ENCODE assay signal across 8 cellular contexts in the genomic region with DNA sequence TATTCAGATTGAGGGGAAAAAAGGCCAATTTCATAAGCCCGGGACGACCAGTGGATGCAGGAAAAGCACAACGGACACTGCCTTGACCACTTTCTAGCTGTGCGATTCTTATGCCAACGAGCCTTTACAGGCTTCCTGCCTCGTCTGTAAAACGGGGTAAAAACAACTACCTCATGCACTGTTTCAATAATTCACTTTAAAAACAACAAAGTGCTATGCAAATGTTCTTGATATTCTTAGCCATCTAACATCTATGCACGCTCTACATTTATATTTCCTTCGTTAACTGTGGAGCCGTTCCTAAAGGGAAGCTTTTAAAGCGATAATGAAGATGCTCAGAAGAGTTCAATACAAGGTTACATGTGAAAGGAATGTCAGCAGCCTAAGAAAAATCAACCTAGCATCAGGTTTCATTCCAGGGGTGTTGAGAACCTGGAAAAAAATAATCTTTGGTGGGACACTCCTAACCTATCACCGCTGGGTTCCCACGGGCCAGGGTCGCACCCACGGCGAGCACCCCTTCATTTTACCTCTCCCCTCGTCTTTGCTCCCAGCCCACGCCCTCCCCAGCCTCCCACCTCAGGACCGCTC. TPM values are rescaled to one million over a fixed set of nuclear protein-coding genes. Genes with fewer than 3 reads are reported as not detected.
DNase-seq lines count a peak whose midpoint lies in the region; ATAC-seq, FAIRE-seq and TF ChIP-seq lines count a peak whose summit lies in the region.

No MANE protein-coding gene starts in this region.

- peak overlapping the region; percentile 37 to 48 for H3K18ac ChIP-seq in mesenchymal stem cell (ENCODE audit: low read depth in 1 of 2, low read length in 2 of 2)

- no peak overlapping the region for H3K23ac ChIP-seq in mesenchymal stem cell (ENCODE audit: low read length in 2 of 2)

- peaks cover 36% of the 10 kb centered on the region for H3K4me1 Mint-ChIP-seq in activated T-cell treated with anti-CD3 and anti-CD28 coated beads, Interleukin-2, amount 50 U/mL, for 4 hours (ENCODE audit: low read depth)

- TF ChIP-seq CTCF in bronchial epithelial cell (IDR thresholded peaks at IDR 0.05; ENCODE audit: insufficient read depth, low read length, severe bottlenecking) (no peak), uterus (IDR thresholded peaks at IDR 0.05) (peak in 1 of 4 experiments; percentile 28)

- H3K36me3 ChIP-seq in bronchial epithelial cell (ENCODE audit: control insufficient read depth, insufficient read depth, low read length) (no peaks in the 10 kb centered on the region), mesenchymal stem cell (ENCODE audit: control insufficient read depth in 1 of 2, insufficient read depth in 2 of 2, low read depth in 1 of 2, low read length in 2 of 2) (no peaks in the 10 kb centered on the region), uterus (no peaks in the 10 kb centered on the region)

- peak overlapping the region; percentile 63 for H3K4me2 ChIP-seq in mesenchymal stem cell (ENCODE audit: low read length, poor library complexity, severe bottlenecking)

- TF ChIP-seq POLR2A in uterus (IDR thresholded peaks at IDR 0.05) = no peak

- peak overlapping the region in 1 of 2 experiments; percentile 54 for H2BK12ac ChIP-seq in mesenchymal stem cell (ENCODE audit: low read length in 2 of 2)

- no peak overlapping the region for H3K4ac ChIP-seq in mesenchymal stem cell (ENCODE audit: low read depth in 1 of 2, low read length in 2 of 2)

- H3K27me3 ChIP-seq in bronchial epithelial cell (ENCODE audit: control insufficient read depth, insufficient read depth, low read length) = no peaks in the 10 kb centered on the region
- H3K27me3 ChIP-seq in mesenchymal stem cell (ENCODE audit: control insufficient read depth in 1 of 2, insufficient read depth in 1 of 2, low read length in 2 of 2) = no peaks in the 10 kb centered on the region
- H3K27me3 ChIP-seq in uterus = no peaks in the 10 kb centered on the region

- H4K91ac ChIP-seq in mesenchymal stem cell (ENCODE audit: low read length) = no peak overlapping the region

- DNase-seq in activated T-cell treated with anti-CD3 and anti-CD28 coated beads, Interleukin-2, amount 50 U/mL, for 4 hours = no peak
- no peak for DNase-seq in activated T-cell treated with anti-CD3 and anti-CD28 coated beads, Interleukin-2, amount 50 U/mL, for 1 hour
- peak; percentile 54 for DNase-seq in NAMALWA (ENCODE audit: low spot score)
- peak; percentile 26 for DNase-seq in bronchial epithelial cell (ENCODE audit: low read depth)
- DNase-seq in mesenchymal stem cell = no peak
- no peak for DNase-seq in uterus
- no peak for DNase-seq in left lobe of liver (ENCODE audit: low spot score)
- DNase-seq in RPMI8226 = no peak

- no peak for FAIRE-seq in bronchial epithelial cell (lab: Jason Lieb, UNC)

- H3K27ac ChIP-seq in mesenchymal stem cell (ENCODE audit: low read length, poor library complexity, severe bottlenecking) = peak overlapping the region; percentile 96
- H3K27ac ChIP-seq in uterus = peak overlapping the region; percentile 100

- H3K9ac ChIP-seq in mesenchymal stem cell (ENCODE audit: low read length) = peak overlapping the region; percentile 84

- H3K9me3 Mint-ChIP-seq in activated T-cell treated with anti-CD3 and anti-CD28 coated beads, Interleukin-2, amount 50 U/mL, for 4 hours = no peaks in the 10 kb centered on the region

- no peak for ATAC-seq in activated T-cell treated with anti-CD3 and anti-CD28 coated beads, Interleukin-2, amount 50 U/mL, for 4 hours
- no peak for ATAC-seq in left lobe of liver

- H3K4me1 ChIP-seq in mesenchymal stem cell (ENCODE audit: control insufficient read depth, insufficient read depth, low read depth, low read length) = peaks cover 2% of the 10 kb centered on the region
- H3K4me1 ChIP-seq in uterus = peaks cover 0 to 9% of the 10 kb centered on the region in 2 donors

- H3K36me3 Mint-ChIP-seq in activated T-cell treated with anti-CD3 and anti-CD28 coated beads, Interleukin-2, amount 50 U/mL, for 4 hours (ENCODE audit: insufficient read depth) = no peaks in the 10 kb centered on the region

- peak overlapping the region; percentile 76 for H2BK5ac ChIP-seq in mesenchymal stem cell (ENCODE audit: low read depth, low read length, poor library complexity, severe bottlenecking)

- H3K14ac ChIP-seq in mesenchymal stem cell (ENCODE audit: low read length in 2 of 2) = no peak overlapping the region

- no peaks in the 10 kb centered on the region for H3K27me3 Mint-ChIP-seq in activated T-cell treated with anti-CD3 and anti-CD28 coated beads, Interleukin-2, amount 50 U/mL, for 4 hours (ENCODE audit: low read depth)

- peak overlapping the region; percentile 60 for H4K8ac ChIP-seq in mesenchymal stem cell (ENCODE audit: low read length)

- peaks cover 14% of the 10 kb centered on the region for H3K79me1 ChIP-seq in mesenchymal stem cell (replicated peaks; ENCODE audit: low read length, poor library complexity, severe bottlenecking)

- H2BK15ac ChIP-seq in mesenchymal stem cell (ENCODE audit: low read depth, poor library complexity, severe bottlenecking) = no peak overlapping the region

- intact Hi-C loops in uterus (cut with DNase I; ENCODE audit: low total_unique reads) = no loop called here

- WGBS in mesenchymal stem cell = 6% methylated on average over 15 of the region's 19 CpGs

- peak overlapping the region; percentile 85 for H2BK120ac ChIP-seq in mesenchymal stem cell (ENCODE audit: low read depth, low read length)

- peak overlapping the region; percentile 51 for H2AFZ ChIP-seq in mesenchymal stem cell (ENCODE audit: low read depth, low read length)

- peak overlapping the region; percentile 87 for H3K4me3 Mint-ChIP-seq in activated T-cell treated with anti-CD3 and anti-CD28 coated beads, Interleukin-2, amount 50 U/mL, for 4 hours

- H3K4me3 ChIP-seq in bronchial epithelial cell (ENCODE audit: low read depth, low read length) = peak overlapping the region; percentile 65
- peak overlapping the region; percentile 75 to 85 for H3K4me3 ChIP-seq in mesenchymal stem cell (ENCODE audit: insufficient read depth in 1 of 2, low read depth in 1 of 2, low read length in 2 of 2)
- peak overlapping the region; percentile 71 to 98 for H3K4me3 ChIP-seq in uterus

- H2AK5ac ChIP-seq in mesenchymal stem cell (ENCODE audit: low read length, severe bottlenecking) = no peak overlapping the region

- H3K9me3 ChIP-seq in mesenchymal stem cell (ENCODE audit: control insufficient read depth, low read length) = no peaks in the 10 kb centered on the region
- H3K9me3 ChIP-seq in uterus = no peaks in the 10 kb centered on the region

RNA-seq across cellular contexts. Expression of a gene that starts 1.0 kb away (rescaled TPM):
- 10 to 100 TPM in 2 of 3 donors, 1 to 10 TPM in 1; 9.4 to 12.7 (median 11.0) TPM for total RNA-seq in activated T-cell treated with anti-CD3 and anti-CD28 coated beads, Interleukin-2, amount 50 U/mL, for 4 hours
- total RNA-seq in bronchial epithelial cell = 1.4 and 1.8 TPM in 2 replicates
- polyA plus RNA-seq in mesenchymal stem cell (2013, experiment 1 of 2) = 22.6 TPM
- polyA plus RNA-seq in mesenchymal stem cell (2013, experiment 2 of 2) = 23.2 TPM
- total RNA-seq in uterus = 10 to 100 TPM in 3 of 4 donors, 1 to 10 TPM in 1; 10.0 to 22.7 (median 15.1) TPM
- total RNA-seq in left lobe of liver = 10.3 TPM

Comparison
In these comparisons a context has a peak if more than half of its experiments do, and no peak if none do; other contexts are left out.
1. DNase-seq: peak in NAMALWA (single experiment) and bronchial epithelial cell (single experiment); none in activated T-cell treated with anti-CD3 and anti-CD28 coated beads, Interleukin-2, amount 50 U/mL, for 4 hours (single experiment), activated T-cell treated with anti-CD3 and anti-CD28 coated beads, Interleukin-2, amount 50 U/mL, for 1 hour (single experiment), mesenchymal stem cell (single experiment), uterus (0 of 2), left lobe of liver (single experiment) and RPMI8226 (single experiment).
2. Peak in every context shown above with its lines, with median percentiles within 50 percentile points of each other: H3K4me3 ChIP-seq.